Comparison of ENCODE assay signal across 9 cellular contexts in the genomic region with DNA sequence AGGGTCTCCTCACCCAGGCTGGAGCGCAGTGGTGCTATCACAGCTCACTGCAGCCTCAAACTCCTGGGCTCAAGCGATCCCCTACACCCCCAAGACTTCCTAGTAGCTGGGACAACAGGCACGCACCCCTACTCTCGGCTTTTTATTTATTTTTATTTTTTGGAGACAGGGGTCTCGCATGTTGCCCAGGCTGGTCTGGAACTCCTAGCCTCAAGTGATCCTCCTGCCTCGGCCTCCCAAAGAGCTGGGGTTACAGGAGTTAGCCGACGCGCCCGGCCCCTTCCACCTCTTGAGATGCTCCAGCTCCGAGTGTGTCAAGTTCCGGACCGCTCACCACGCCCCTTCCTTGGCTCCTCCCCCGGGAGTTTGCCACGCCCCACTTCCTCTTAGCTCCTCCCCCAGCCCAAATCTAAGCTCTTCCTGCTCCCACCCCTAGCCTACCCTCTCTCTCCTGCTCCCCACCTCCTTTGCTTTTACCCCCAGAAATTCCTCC. TPM values are rescaled to one million over a fixed set of nuclear protein-coding genes. Genes with fewer than 3 reads are reported as not detected.
DNase-seq lines count a peak whose midpoint lies in the region; ATAC-seq and TF ChIP-seq lines count a peak whose summit lies in the region.
"Had no signal": no experiment of that assay in that cellular context is flagged by ENCODE, and none has a peak within 500 bp of the region (broad histone marks: within the 10 kb centered on the region; RNA-seq: fewer than 3 reads in every experiment).

No MANE protein-coding gene starts in this region.

- H2AFZ ChIP-seq in smooth muscle cell (ENCODE audit: low read depth) = no peak overlapping the region

- POLR2A ChIA-PET in GM10248 (lab: Yijun Ruan, JAX) = no interaction called here

- ATAC-seq in activated CD4-positive, CD25-positive, alpha-beta regulatory T cell treated with anti-CD3 and anti-CD28 coated beads, Interleukin-2, amount 50 U/mL, for 24 hours = peak; percentile 53 to 64

- in situ Hi-C loops in brain microvascular endothelial cell (cut with HindIII; ENCODE audit: low pct_ligation_motif_present, low sequenced_read_pairs) = loop anchor here (25.0 kb wide), 1 partner anchor 114 kb away; no protein-coding TSS in a partner anchor

- H3K27ac ChIP-seq in smooth muscle cell (ENCODE audit: low read depth) (no peak overlapping the region), brain microvascular endothelial cell (no peak overlapping the region)

- DNase-seq in GM10248 (ENCODE audit: extremely low spot score) (peak; percentile 86), HuH-7.5 (ENCODE audit: low spot score) (peak; percentile 31), ecto neural progenitor cell (ENCODE audit: low spot score) (peak; percentile 80), smooth muscle cell (lab: John Stamatoyannopoulos, UW; ENCODE audit: unreplicated experiment) (no peak), brain microvascular endothelial cell (no peak), NCI-H2081 treated with DMSO at 0.1 percent for 48 hours (lab: John Stamatoyannopoulos, UW) (no peak), NCI-H1694 (lab: John Stamatoyannopoulos, UW) (no peak)

- H3F3A ChIP-seq in smooth muscle cell (ENCODE audit: low read depth) = no peaks in the 10 kb centered on the region

- no peaks in the 10 kb centered on the region for H4K20me1 ChIP-seq in smooth muscle cell (ENCODE audit: low read depth)

- CTCF ChIA-PET in GM10248 (lab: Yijun Ruan, JAX) = interaction anchor here (0.9 to 6.2 kb wide), 9 partner anchors 15 to 212 kb away, joined by 3 to 42 read pairs (median 4); no protein-coding TSS in a partner anchor

- H3K36me3 ChIP-seq in smooth muscle cell (ENCODE audit: low read depth) (no peaks in the 10 kb centered on the region), brain microvascular endothelial cell (replicated peaks) (no peaks in the 10 kb centered on the region)

- peak overlapping the region; percentile 81 for H3K4me2 ChIP-seq in smooth muscle cell

- peaks cover 20% of the 10 kb centered on the region for H3K4me1 ChIP-seq in smooth muscle cell (ENCODE audit: low read depth)

- no peak overlapping the region for H3K9ac ChIP-seq in smooth muscle cell (ENCODE audit: low read depth)

- H3K27me3 ChIP-seq in smooth muscle cell (ENCODE audit: low read depth) (peaks cover 90% of the 10 kb centered on the region), brain microvascular endothelial cell (replicated peaks) (peaks cover 73% of the 10 kb centered on the region)

- peak overlapping the region; percentile 14 for H3K4me3 ChIP-seq in smooth muscle cell
- H3K4me3 ChIP-seq in brain microvascular endothelial cell (ENCODE audit: low read depth, low read length) = no peak overlapping the region

- H3K79me2 ChIP-seq in smooth muscle cell (ENCODE audit: low read depth) = no peaks in the 10 kb centered on the region

- WGBS in smooth muscle cell (ENCODE audit: low lambda C conversion rate) = 14% methylated on average over 9 of the region's 16 CpGs

- no peaks in the 10 kb centered on the region for H3K9me3 ChIP-seq in smooth muscle cell (replicated peaks; ENCODE audit: low read depth)

- no peak for TF ChIP-seq CTCF in GM10248 (IDR thresholded peaks at IDR 0.05; ENCODE audit: control extremely low read depth, extremely low read depth, low read depth, missing control alignments)
- no peak for TF ChIP-seq CTCF in smooth muscle cell (IDR thresholded peaks at IDR 0.05; ENCODE audit: borderline replicate concordance, insufficient read depth, poor library complexity, severe bottlenecking)
- TF ChIP-seq CTCF in brain microvascular endothelial cell (IDR thresholded peaks at IDR 0.05; ENCODE audit: low read depth, low read length, missing control alignments) = no peak

RNA-seq across cellular contexts. Expression of a gene that starts 6.3 kb away (rescaled TPM):
- total RNA-seq in smooth muscle cell = not detected in 2 replicates
- polyA plus RNA-seq in smooth muscle cell = not detected in 2 replicates

RNA-seq across cellular contexts. Expression of a gene that starts 8.4 kb away (rescaled TPM):
- 0.85 TPM in 1 of 2 replicates, not detected in the other for total RNA-seq in smooth muscle cell
- polyA plus RNA-seq in smooth muscle cell = 0.20 and 0.25 TPM in 2 replicates

RNA-seq across cellular contexts. Expression of a gene that starts 19.5 kb away (rescaled TPM):
- 104 and 105 TPM in 2 replicates for total RNA-seq in smooth muscle cell
- 44.0 and 51.2 TPM in 2 replicates for polyA plus RNA-seq in smooth muscle cell

RNA-seq across cellular contexts. Expression of a gene that starts 27.0 kb away (rescaled TPM):
- not detected in 2 replicates for total RNA-seq in smooth muscle cell
- polyA plus RNA-seq in smooth muscle cell = 0.38 TPM in 1 of 2 replicates, not detected in the other
- polyA plus RNA-seq: neural cell had no signal

RNA-seq across cellular contexts. Expression of a gene that starts 43.6 kb away (rescaled TPM):
- 58.4 and 63.5 TPM in 2 replicates for total RNA-seq in smooth muscle cell
- polyA plus RNA-seq in smooth muscle cell = 150 and 168 TPM in 2 replicates

Comparison
In these comparisons a context has a peak if more than half of its experiments do, and no peak if none do; other contexts are left out.
1. DNase-seq: peak in GM10248 (single experiment), HuH-7.5 (single experiment) and ecto neural progenitor cell (single experiment); none in smooth muscle cell (single experiment), brain microvascular endothelial cell (single experiment), NCI-H2081 treated with DMSO at 0.1 percent for 48 hours (single experiment) and NCI-H1694 (single experiment).